In the genomic region with DNA sequence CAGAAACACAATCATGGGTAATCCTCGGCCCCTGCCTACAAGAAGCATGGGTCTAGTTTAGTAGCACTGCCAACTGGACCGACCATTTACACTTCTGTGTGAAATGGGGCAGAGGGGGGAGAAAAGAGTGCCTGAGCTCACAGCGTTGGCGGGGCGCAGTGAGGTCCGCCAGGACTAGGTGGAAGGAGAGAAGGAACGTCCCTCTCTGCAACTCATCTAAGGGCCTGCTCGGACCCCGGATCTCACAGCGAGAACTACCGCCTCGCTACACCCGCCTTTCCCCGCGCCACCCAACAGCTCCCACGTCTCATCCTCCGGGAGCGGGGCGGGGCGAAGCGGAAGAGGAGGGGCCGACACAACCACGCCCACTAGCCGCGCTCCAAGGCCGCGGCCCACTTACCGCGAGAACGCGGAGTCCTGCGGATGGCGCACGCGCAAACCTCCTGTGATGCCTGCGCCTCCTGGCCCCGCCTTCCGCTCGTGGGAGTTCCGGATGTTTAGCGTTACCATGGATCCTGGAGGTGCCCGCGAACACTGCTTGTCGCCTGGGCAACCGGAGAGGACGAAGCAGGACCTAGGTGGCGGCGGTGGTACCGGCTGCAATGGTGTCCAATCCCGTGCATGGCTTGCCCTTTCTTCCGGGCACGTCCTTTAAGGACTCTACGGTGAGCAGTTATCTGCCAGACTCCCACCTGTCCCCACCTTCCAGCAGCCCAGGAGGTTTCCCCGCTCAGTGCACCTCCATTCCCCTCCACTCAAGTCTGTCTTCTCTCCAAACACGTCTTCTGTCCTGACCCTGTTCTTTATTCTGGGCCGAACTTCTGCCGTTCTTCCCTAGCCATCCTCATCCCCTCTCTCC, we compare ENCODE assay signal across 8 cellular contexts. TPM values are rescaled to one million over a fixed set of nuclear protein-coding genes. Genes with fewer than 3 reads are reported as not detected.
DNase-seq lines count a peak whose midpoint lies in the region; ATAC-seq and TF ChIP-seq lines count a peak whose summit lies in the region.

A gene with protein sequence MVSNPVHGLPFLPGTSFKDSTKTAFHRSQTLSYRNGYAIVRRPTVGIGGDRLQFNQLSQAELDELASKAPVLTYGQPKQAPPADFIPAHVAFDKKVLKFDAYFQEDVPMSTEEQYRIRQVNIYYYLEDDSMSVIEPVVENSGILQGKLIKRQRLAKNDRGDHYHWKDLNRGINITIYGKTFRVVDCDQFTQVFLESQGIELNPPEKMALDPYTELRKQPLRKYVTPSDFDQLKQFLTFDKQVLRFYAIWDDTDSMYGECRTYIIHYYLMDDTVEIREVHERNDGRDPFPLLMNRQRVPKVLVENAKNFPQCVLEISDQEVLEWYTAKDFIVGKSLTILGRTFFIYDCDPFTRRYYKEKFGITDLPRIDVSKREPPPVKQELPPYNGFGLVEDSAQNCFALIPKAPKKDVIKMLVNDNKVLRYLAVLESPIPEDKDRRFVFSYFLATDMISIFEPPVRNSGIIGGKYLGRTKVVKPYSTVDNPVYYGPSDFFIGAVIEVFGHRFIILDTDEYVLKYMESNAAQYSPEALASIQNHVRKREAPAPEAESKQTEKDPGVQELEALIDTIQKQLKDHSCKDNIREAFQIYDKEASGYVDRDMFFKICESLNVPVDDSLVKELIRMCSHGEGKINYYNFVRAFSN (plus strand): TSS at position 534 of the 859 bp plus-strand sequence. CDS start 69 bp downstream, at position 603.

- H3K9me1 ChIP-seq in IMR-90 (ENCODE audit: insufficient read depth, low read length): peaks cover 13% of the 10 kb centered on the region

- POLR2A ChIA-PET in IMR-90 (lab: Charles Lee; ENCODE audit: unreplicated experiment): interaction anchor here (0.5 to 1.1 kb wide), 3 partner anchors 79 to 242 kb away, joined by 3 to 6 read pairs (median 3); no protein-coding TSS in a partner anchor

- BruUV-seq in IMR-90 (replicated peaks; lab: Mats Ljungman, UMichigan): TSS peak; percentile 96

- H3K9ac ChIP-seq in IMR-90 (ENCODE audit: low read depth, low read length): peak within 1 kb of the TSS; percentile 95
- H3K9ac ChIP-seq in mucosa of rectum (ENCODE audit: low read depth in 1 of 2, low read length in 2 of 2): peak within 1 kb of the TSS; percentile 91 to 92

- peak within 1 kb of the TSS; percentile 43 for H2BK20ac ChIP-seq in IMR-90 (ENCODE audit: low read depth, low read length)

- dilution Hi-C loops in IMR-90 (cut with HindIII; ENCODE audit: low sequenced_read_pairs, unreplicated experiment): loop anchor here (25.0 kb wide), 1 partner anchor 242 kb away; a partner anchor contains a TSS

- peak within 1 kb of the TSS; percentile 87 for H3K4me2 ChIP-seq in IMR-90 (ENCODE audit: low read depth, low read length)

- peak within 1 kb of the TSS; percentile 99 to 100 for H4K8ac ChIP-seq in IMR-90 (ENCODE audit: low read depth in 2 of 2, low read length in 2 of 2)

- H2BK15ac ChIP-seq in IMR-90 (ENCODE audit: low read depth, low read length): peak within 1 kb of the TSS; percentile 85

- 0% methylated on average over 26 of the region's 57 CpGs; no CpG with 5 or more reads in 1 of the 2 experiments for WGBS in IMR-90 (ENCODE audit: extremely low coverage in 2 of 2, insufficient read length in 1 of 2), 2 experiments

- peak within 1 kb of the TSS; percentile 94 for H2BK5ac ChIP-seq in IMR-90 (ENCODE audit: low read depth, low read length, poor library complexity, severe bottlenecking)

- no peak for TF ChIP-seq RAD21 in IMR-90 (IDR thresholded peaks at IDR 0.05; ENCODE audit: low read length)

- H3K23ac ChIP-seq in IMR-90 (ENCODE audit: low read depth, low read length): peak within 1 kb of the TSS; percentile 100

- H3K14ac ChIP-seq in IMR-90 (replicated peaks; ENCODE audit: low read depth, low read length): peak within 1 kb of the TSS; percentile 100

- intact Hi-C loops in IMR-90 (cut with micrococcal nuclease): loop anchor here (1.0 to 5.0 kb wide), 4 partner anchors 52 to 176 kb away; no protein-coding TSS in a partner anchor

- H3K79me1 ChIP-seq in IMR-90 (ENCODE audit: low read depth in 1 of 2, low read length in 2 of 2): peaks cover 9 to 26% of the 10 kb centered on the region in 2 experiments; a peak in 3 of 4 replicates

- peak within 1 kb of the TSS; percentile 84 for H3K18ac ChIP-seq in IMR-90 (ENCODE audit: low read depth, low read length)

- in situ Hi-C loops in IMR-90 (cut with MboI; ENCODE audit: low sequenced_read_pairs): loop anchor here (5.0 kb wide), 2 partner anchors 177 to 242 kb away; no protein-coding TSS in a partner anchor

- no peak for TF ChIP-seq CTCF in IMR-90 (conservative IDR thresholded peaks at IDR 0.05; ENCODE audit: low read depth, low read length)

- H3K27ac ChIP-seq in IMR-90 (ENCODE audit: insufficient read depth, low read length): peak within 1 kb of the TSS; percentile 95
- peak within 1 kb of the TSS; percentile 83 to 87 for H3K27ac ChIP-seq in mucosa of rectum (ENCODE audit: low read depth in 2 of 2, low read length in 2 of 2)

- H3K9me3 ChIP-seq in IMR-90 (ENCODE audit: control insufficient read depth, insufficient read depth, low read length): no peaks in the 10 kb centered on the region
- no peaks in the 10 kb centered on the region for H3K9me3 ChIP-seq in mucosa of rectum (ENCODE audit: control insufficient read depth in 2 of 2, low read length in 2 of 2)

- H2AK9ac ChIP-seq in IMR-90 (replicated peaks; ENCODE audit: low read depth, low read length, poor library complexity): peak within 1 kb of the TSS; percentile 98

- H2BK120ac ChIP-seq in IMR-90 (ENCODE audit: low read depth, low read length): peak within 1 kb of the TSS; percentile 92

- TF ChIP-seq POLR2A in IMR-90 (IDR thresholded peaks at IDR 0.05; ENCODE audit: low read depth, low read length) (peak; percentile 91), erythroblast (IDR thresholded peaks at IDR 0.05; ENCODE audit: low read length) (peak; percentile 96)

- peak within 1 kb of the TSS; percentile 99 for H2AK5ac ChIP-seq in IMR-90 (ENCODE audit: low read depth, low read length)

- H3K27me3 ChIP-seq in IMR-90 (ENCODE audit: control insufficient read depth, insufficient read depth, low read length): no peaks in the 10 kb centered on the region
- no peaks in the 10 kb centered on the region for H3K27me3 ChIP-seq in mucosa of rectum (ENCODE audit: control insufficient read depth in 2 of 2, insufficient read depth in 2 of 2, low read length in 2 of 2)

- CTCF ChIA-PET in IMR-90 (lab: Yijun Ruan, JAX): interaction anchor here (1.4 to 1.6 kb wide), 3 partner anchors 215 to 243 kb away, joined by 4 read pairs; no protein-coding TSS in a partner anchor

- DNase-seq in DMS114 treated with DMSO at 0.1 percent for 48 hours (lab: John Stamatoyannopoulos, UW; ENCODE audit: unreplicated experiment): peak; percentile 97
- peak; percentile 97 for DNase-seq in IMR-90
- peak; percentile 99 for DNase-seq in OCI-M1 (lab: John Stamatoyannopoulos, UW)
- DNase-seq in activated T-cell treated with anti-CD3 and anti-CD28 coated beads for 48 hours (ENCODE audit: low read depth): peak; percentile 99
- DNase-seq in erythroblast (lab: John Stamatoyannopoulos, UW): peak; percentile 98 to 99
- DNase-seq in stimulated activated CD8-positive, alpha-beta memory T cell treated with anti-CD3 and anti-CD28 coated beads, Interleukin-4, amount 100 ng/mL, for 48 hours: peak; percentile 99

- peak within 1 kb of the TSS; percentile 94 for H2AFZ ChIP-seq in IMR-90 (replicated peaks; ENCODE audit: low read length, poor library complexity)

- peak within 1 kb of the TSS; percentile 99 for H3K4ac ChIP-seq in IMR-90 (ENCODE audit: low read depth, low read length)

- ATAC-seq in GM21529 (IDR thresholded peaks at IDR 0.05; ENCODE audit: unreplicated experiment) (peak; percentile 94), IMR-90 (ENCODE audit: low read depth) (peak; percentile 93)

- H4K20me1 ChIP-seq in IMR-90 (ENCODE audit: insufficient read depth, low read length): no peaks in the 10 kb centered on the region

- peak within 1 kb of the TSS; percentile 65 for H3K4me3 ChIP-seq in IMR-90 (ENCODE audit: insufficient read depth, low read depth, low read length)
- H3K4me3 ChIP-seq in mucosa of rectum (ENCODE audit: low read length in 2 of 2): peak within 1 kb of the TSS; percentile 97 to 100

- peak within 1 kb of the TSS; percentile 97 for H4K91ac ChIP-seq in IMR-90 (ENCODE audit: insufficient read depth, low read depth, low read length)

- H3K56ac ChIP-seq in IMR-90 (ENCODE audit: extremely low read depth, insufficient read depth, low read length): peak within 1 kb of the TSS; percentile 95

- H4K5ac ChIP-seq in IMR-90 (ENCODE audit: low read depth, low read length): peak within 1 kb of the TSS; percentile 94

- H3K4me1 ChIP-seq in IMR-90 (ENCODE audit: control insufficient read depth, insufficient read depth, low read length): peaks cover 17% of the 10 kb centered on the region
- peaks cover 13 to 16% of the 10 kb centered on the region in 2 donors for H3K4me1 ChIP-seq in mucosa of rectum (ENCODE audit: control insufficient read depth in 2 of 2, insufficient read depth in 2 of 2, low read length in 2 of 2)

- no peaks in the 10 kb centered on the region for H3K36me3 ChIP-seq in IMR-90 (ENCODE audit: control insufficient read depth, insufficient read depth, low read length)
- no peaks in the 10 kb centered on the region for H3K36me3 ChIP-seq in mucosa of rectum (ENCODE audit: control insufficient read depth in 2 of 2, insufficient read depth in 2 of 2, low read length in 2 of 2)

TF ChIP-seq in IMR-90, 13 proteins besides CTCF, POLR2A, EP300 and RAD21:
- TF ChIP-seq MAZ (IDR thresholded peaks at IDR 0.05; ENCODE audit: borderline replicate concordance, low read depth, low read length): peak; percentile 78; the same call in 1 of the 2 replicates
- TF ChIP-seq, protein P1, sequence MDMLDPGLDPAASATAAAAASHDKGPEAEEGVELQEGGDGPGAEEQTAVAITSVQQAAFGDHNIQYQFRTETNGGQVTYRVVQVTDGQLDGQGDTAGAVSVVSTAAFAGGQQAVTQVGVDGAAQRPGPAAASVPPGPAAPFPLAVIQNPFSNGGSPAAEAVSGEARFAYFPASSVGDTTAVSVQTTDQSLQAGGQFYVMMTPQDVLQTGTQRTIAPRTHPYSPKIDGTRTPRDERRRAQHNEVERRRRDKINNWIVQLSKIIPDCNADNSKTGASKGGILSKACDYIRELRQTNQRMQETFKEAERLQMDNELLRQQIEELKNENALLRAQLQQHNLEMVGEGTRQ (IDR thresholded peaks at IDR 0.05; ENCODE audit: low read depth, low read length): no peak
- peak; percentile 93 for TF ChIP-seq MXI1 (IDR thresholded peaks at IDR 0.05; ENCODE audit: borderline replicate concordance, low read depth, low read length)
- TF ChIP-seq RCOR1 (IDR thresholded peaks at IDR 0.05; ENCODE audit: insufficient replicate concordance, low read length): peak; percentile 17
- TF ChIP-seq CHD1 (IDR thresholded peaks at IDR 0.05; ENCODE audit: low read depth, low read length): no peak

RNA-seq across cellular contexts. Expression of the gene that starts here (rescaled TPM):
- total RNA-seq in IMR-90 (2012; rRNA removed): 14.0 and 14.7 TPM in 2 replicates
- 17.6 and 23.0 TPM in 2 replicates for polyA plus RNA-seq in IMR-90 (2012; rRNA removed)
- 3.1 and 5.1 TPM in 2 replicates for polyA plus RNA-seq in IMR-90 (2012; cell fraction: cytosol; rRNA removed)
- polyA plus RNA-seq in IMR-90 (2012; cell fraction: nucleus; rRNA removed; ENCODE audit: low replicate concordance): 39.6 and 135 TPM in 2 replicates

Comparison
In these comparisons a context has a peak if more than half of its experiments do, and no peak if none do; other contexts are left out.
1. Peak in every context shown above with its lines: DNase-seq, ATAC-seq, H3K4me3 ChIP-seq and H3K27ac ChIP-seq.